ENCODE assay signal across 13 cellular contexts in genomic region chr2:235007664-235008457, GRCh38. TPM values are rescaled to one million over a fixed set of nuclear protein-coding genes. Genes with fewer than 3 reads are reported as not detected.
DNase-seq lines count a peak whose midpoint lies in the region; ATAC-seq and TF ChIP-seq lines count a peak whose summit lies in the region.
"Had no signal": no experiment of that assay in that cellular context is flagged by ENCODE, and none has a peak within 500 bp of the region (broad histone marks: within the 10 kb centered on the region; RNA-seq: fewer than 3 reads in every experiment).

No MANE protein-coding gene starts in this region.

- H3K4me3 ChIP-seq in cardiac muscle cell (no peak overlapping the region), heart right ventricle (no peak overlapping the region), vagina (no peak overlapping the region)
- H3K4me3 ChIP-seq: uterus had no signal

- intact Hi-C loops in heart right ventricle (cut with DNase I) (loop anchor here in 6 of 10 donors (5.0 to 10.0 kb wide), 2 partner anchors 97 to 99 kb away; no protein-coding TSS in a partner anchor), vagina (cut with DNase I) (no loop called here)

- 94% methylated on average over 25 of the region's 25 CpGs for WGBS in heart right ventricle, 2 donors

- H3K27me3 ChIP-seq in cardiac muscle cell (no peaks in the 10 kb centered on the region), heart right ventricle (no peaks in the 10 kb centered on the region), foreskin keratinocyte (no peaks in the 10 kb centered on the region), vagina (no peaks in the 10 kb centered on the region)
- H3K27me3 ChIP-seq: uterus had no signal

- no peaks in the 10 kb centered on the region for H3K9me3 Mint-ChIP-seq in neural crest cell
- H3K9me3 Mint-ChIP-seq: CD8-positive, alpha-beta memory T cell had no signal

- TF ChIP-seq CTCF in cardiac muscle cell (IDR thresholded peaks at IDR 0.05; ENCODE audit: low read depth, low read length) (no peak), heart right ventricle (IDR thresholded peaks at IDR 0.05) (no peak), foreskin keratinocyte (conservative IDR thresholded peaks at IDR 0.05) (no peak), neural crest cell (conservative IDR thresholded peaks at IDR 0.05) (no peak), vagina (IDR thresholded peaks at IDR 0.05) (no peak)

- no peaks in the 10 kb centered on the region for H3K9me3 ChIP-seq in cardiac muscle cell (ENCODE audit: low read depth)
- no peaks in the 10 kb centered on the region for H3K9me3 ChIP-seq in heart right ventricle
- no peaks in the 10 kb centered on the region for H3K9me3 ChIP-seq in vagina
- H3K9me3 ChIP-seq: uterus had no signal

- no peaks in the 10 kb centered on the region for H3K27me3 Mint-ChIP-seq in neural crest cell (ENCODE audit: low read depth)

- peaks cover 66% of the 10 kb centered on the region for H3K4me1 Mint-ChIP-seq in neural crest cell
- H3K4me1 Mint-ChIP-seq: CD8-positive, alpha-beta memory T cell had no signal

- H3K27ac Mint-ChIP-seq in neural crest cell (ENCODE audit: unreplicated experiment) = peak overlapping the region; percentile 37
- H3K27ac Mint-ChIP-seq: CD8-positive, alpha-beta memory T cell had no signal

- H3K4me1 ChIP-seq in cardiac muscle cell (ENCODE audit: low read depth) (peaks cover 63% of the 10 kb centered on the region), heart right ventricle (peaks cover 11 to 68% (median 30%) of the 10 kb centered on the region in 9 donors), foreskin keratinocyte (peaks cover 24% of the 10 kb centered on the region), vagina (peaks cover 48% of the 10 kb centered on the region)
- H3K4me1 ChIP-seq: uterus had no signal

- peaks cover 17% of the 10 kb centered on the region for H3K36me3 Mint-ChIP-seq in neural crest cell (ENCODE audit: low read depth)
- H3K36me3 Mint-ChIP-seq: CD8-positive, alpha-beta memory T cell had no signal

- H3K27ac ChIP-seq in cardiac muscle cell = peak overlapping the region; percentile 74
- H3K27ac ChIP-seq in heart right ventricle = no peak overlapping the region
- H3K27ac ChIP-seq in foreskin keratinocyte = peak overlapping the region; percentile 67
- peak overlapping the region; percentile 39 for H3K27ac ChIP-seq in vagina
- H3K27ac ChIP-seq: uterus had no signal

- DNase-seq in cardiac muscle cell (ENCODE audit: low read depth in 1 of 2, low spot score in 1 of 2) (no peak), heart right ventricle (no peak), foreskin keratinocyte (no peak), neural crest cell (ENCODE audit: low read depth, low spot score) (no peak), vagina (ENCODE audit: extremely low spot score in 2 of 2) (no peak), anterior cingulate cortex (lab: John Stamatoyannopoulos, UW) (no peak)
- DNase-seq in central memory CD4-positive, alpha-beta T cell = no peak
- DNase-seq: activated naive CD4-positive, alpha-beta T cell treated with Interleukin-2 at 50 U/mL for 16 hours; CD8-positive, alpha-beta memory T cell; effector memory CD4-positive, alpha-beta T cell; GF-D8; uterus had no signal

- H3K4me3 Mint-ChIP-seq in neural crest cell = no peak overlapping the region
- H3K4me3 Mint-ChIP-seq: CD8-positive, alpha-beta memory T cell had no signal

- no peak for TF ChIP-seq POLR2A in vagina (IDR thresholded peaks at IDR 0.05)

- H3K36me3 ChIP-seq in cardiac muscle cell = no peaks in the 10 kb centered on the region
- H3K36me3 ChIP-seq in heart right ventricle = no peaks in the 10 kb centered on the region
- no peaks in the 10 kb centered on the region for H3K36me3 ChIP-seq in vagina
- H3K36me3 ChIP-seq: uterus had no signal

- ATAC-seq in heart right ventricle (no peak), foreskin keratinocyte (peak; percentile 15), GM21526 (IDR thresholded peaks at IDR 0.05; ENCODE audit: low FRiP score, unreplicated experiment) (no peak)

RNA-seq across cellular contexts. Expression of gene SH3BP4, which starts 56.0 kb away (rescaled TPM):
- total RNA-seq in cardiac muscle cell (55.0 and 71.3 TPM in 2 replicates), heart right ventricle (10 to 100 TPM in 6 of 10 donors, 1 to 10 TPM in 4; 6.3 to 14.2 (median 10.8) TPM), foreskin keratinocyte (45.9 and 46.1 TPM in 2 replicates), neural crest cell (32.1 and 37.1 TPM in 2 replicates), vagina (19.2 TPM)
- polyA plus RNA-seq in cardiac muscle cell (35.8 and 48.5 TPM in 2 replicates), heart right ventricle (10 to 100 TPM in 1 of 2 donors, 1 to 10 TPM in 1; 8.7 to 15.3 TPM), foreskin keratinocyte (16.4 and 19.4 TPM in 2 replicates)
- polyA plus RNA-seq: CD8-positive, alpha-beta memory T cell had no signal

Comparison
In these comparisons a context has a peak if more than half of its experiments do, and no peak if none do; other contexts are left out.
1. H3K27ac ChIP-seq: peak in cardiac muscle cell (single experiment), foreskin keratinocyte (single experiment) and vagina (single experiment); none in heart right ventricle (0 of 10).